Comparison of ENCODE assay signal across 8 cellular contexts in genomic region chr10:31929986-31930675, GRCh38. TPM values are rescaled to one million over a fixed set of nuclear protein-coding genes. Genes with fewer than 3 reads are reported as not detected.
DNase-seq lines count a peak whose midpoint lies in the region; ATAC-seq and TF ChIP-seq lines count a peak whose summit lies in the region.

No MANE protein-coding gene starts in this region.

- ATAC-seq in HG02759 (IDR thresholded peaks at IDR 0.05; ENCODE audit: unreplicated experiment) = peak; percentile 28

- no peaks in the 10 kb centered on the region for H3K27me3 ChIP-seq in SU-DHL-6 (ENCODE audit: low read length)
- H3K27me3 ChIP-seq in endocrine pancreas (ENCODE audit: control insufficient read depth, insufficient read depth, low read length) = no peaks in the 10 kb centered on the region
- H3K27me3 ChIP-seq in neuronal stem cell (ENCODE audit: control insufficient read depth in 3 of 3, insufficient read depth in 3 of 3, low read depth in 1 of 3, low read length in 3 of 3) = no peaks in the 10 kb centered on the region

- H2BK12ac ChIP-seq in neuronal stem cell (ENCODE audit: low read length) = no peak overlapping the region

- peaks cover 6% of the 10 kb centered on the region for H3K4me1 ChIP-seq in endocrine pancreas (ENCODE audit: control insufficient read depth, insufficient read depth, low read length)
- peaks cover 4 to 14% of the 10 kb centered on the region in 2 donors for H3K4me1 ChIP-seq in neuronal stem cell (ENCODE audit: control insufficient read depth in 2 of 2, insufficient read depth in 1 of 2, low read depth in 1 of 2, low read length in 2 of 2)

- no peak overlapping the region for H3K18ac ChIP-seq in neuronal stem cell (ENCODE audit: low read length)

- peak overlapping the region; percentile 89 for H3K4me3 Mint-ChIP-seq in activated CD4-positive, alpha-beta T cell treated with anti-CD3 and anti-CD28 coated beads, Interleukin-2, amount 10 ng/mL, durations not matched to agents 24 days and 14 days

- no CpG with 5 or more reads among the region's 11 CpGs for WGBS in neuronal stem cell (ENCODE audit: extremely low coverage in 2 of 2, insufficient read length in 2 of 2, insufficient replicate concordance in 1 of 2), 2 donors

- H3K4me3 ChIP-seq in SU-DHL-6 (ENCODE audit: insufficient read depth, low read length, poor library complexity, severe bottlenecking) (peak overlapping the region; percentile 80), endocrine pancreas (ENCODE audit: control insufficient read depth, insufficient read depth, low read length) (peak overlapping the region; percentile 84), neuronal stem cell (ENCODE audit: low read length in 2 of 2) (peak overlapping the region in 1 of 2 donors; percentile 88)

- no peak overlapping the region for H2AK5ac ChIP-seq in neuronal stem cell (ENCODE audit: low read depth, low read length)

- no peak overlapping the region for H4K91ac ChIP-seq in neuronal stem cell (ENCODE audit: low read depth, low read length, poor library complexity)

- 0 out of 2 replicates have a peak, but pooled peaks cover 14% of the 10 kb centered on the region for H4K20me1 ChIP-seq in SU-DHL-6 (ENCODE audit: low read depth, low read length)

- peak overlapping the region; percentile 76 for H3K9ac ChIP-seq in SU-DHL-6 (ENCODE audit: low read length)
- peak overlapping the region; percentile 79 for H3K9ac ChIP-seq in endocrine pancreas (ENCODE audit: control insufficient read depth, insufficient read depth, low read length)
- H3K9ac ChIP-seq in neuronal stem cell (ENCODE audit: low read depth, low read length, poor library complexity) = no peak overlapping the region

- H3F3A ChIP-seq in SU-DHL-6 (ENCODE audit: insufficient read depth) = peaks cover 16% of the 10 kb centered on the region; the same call in 1 of the 2 replicates

- H3K4ac ChIP-seq in neuronal stem cell (ENCODE audit: low read length) = no peak overlapping the region

- no peak overlapping the region for H4K8ac ChIP-seq in neuronal stem cell (ENCODE audit: low read depth, low read length)

- no peak overlapping the region for H3K23ac ChIP-seq in neuronal stem cell (ENCODE audit: low read depth, low read length, poor library complexity)

- no peak for TF ChIP-seq CTCF in SU-DHL-6 (IDR thresholded peaks at IDR 0.05; ENCODE audit: insufficient read depth, low read length, poor library complexity, severe bottlenecking)

- H3K14ac ChIP-seq in neuronal stem cell (ENCODE audit: low read length) = no peak overlapping the region

- peaks cover 26% of the 10 kb centered on the region for H3K4me1 Mint-ChIP-seq in activated CD4-positive, alpha-beta T cell treated with anti-CD3 and anti-CD28 coated beads, Interleukin-2, amount 10 ng/mL, durations not matched to agents 24 days and 14 days

- no peak overlapping the region for H2BK5ac ChIP-seq in neuronal stem cell (ENCODE audit: low read length)

- H2AFZ ChIP-seq in SU-DHL-6 (ENCODE audit: low read depth, low read length, severe bottlenecking) = peak overlapping the region; percentile 68
- peak overlapping the region; percentile 99 for H2AFZ ChIP-seq in neuronal stem cell (ENCODE audit: low read length)

- H3K36me3 ChIP-seq in SU-DHL-6 (ENCODE audit: low read length) = no peaks in the 10 kb centered on the region
- no peaks in the 10 kb centered on the region for H3K36me3 ChIP-seq in endocrine pancreas (ENCODE audit: control insufficient read depth, insufficient read depth, low read length)
- no peaks in the 10 kb centered on the region for H3K36me3 ChIP-seq in neuronal stem cell (replicated peaks in 1 of 2; ENCODE audit: control insufficient read depth in 2 of 2, insufficient read depth in 2 of 2, low read length in 2 of 2)

- H3K36me3 Mint-ChIP-seq in activated CD4-positive, alpha-beta T cell treated with anti-CD3 and anti-CD28 coated beads, Interleukin-2, amount 10 ng/mL, durations not matched to agents 24 days and 14 days (ENCODE audit: low read depth) = no peaks in the 10 kb centered on the region

- H3K79me2 ChIP-seq in SU-DHL-6 (ENCODE audit: insufficient read depth, low read length) = peaks cover 22% of the 10 kb centered on the region

- H3K79me1 ChIP-seq in neuronal stem cell (ENCODE audit: low read depth, low read length) = peaks cover 4% of the 10 kb centered on the region

- H3K9me3 ChIP-seq in SU-DHL-6 (ENCODE audit: insufficient read depth, low read length) (no peaks in the 10 kb centered on the region), endocrine pancreas (ENCODE audit: control insufficient read depth, low read length) (no peaks in the 10 kb centered on the region), neuronal stem cell (replicated peaks in 1 of 2; ENCODE audit: control insufficient read depth in 2 of 2, insufficient read depth in 1 of 2, low read depth in 1 of 2, low read length in 2 of 2) (no peaks in the 10 kb centered on the region)

- H3K4me2 ChIP-seq in SU-DHL-6 (ENCODE audit: low read depth, low read length, poor library complexity, severe bottlenecking) (peak overlapping the region; percentile 86), neuronal stem cell (ENCODE audit: insufficient read depth, low read length, poor library complexity, severe bottlenecking) (no peak overlapping the region)

- peaks cover 7% of the 10 kb centered on the region for H3K27me3 Mint-ChIP-seq in activated CD4-positive, alpha-beta T cell treated with anti-CD3 and anti-CD28 coated beads, Interleukin-2, amount 10 ng/mL, durations not matched to agents 24 days and 14 days

- peak; percentile 79 for DNase-seq in activated CD4-positive, alpha-beta T cell treated with anti-CD3 and anti-CD28 coated beads, Interleukin-2, amount 10 ng/mL, durations not matched to agents 24 days and 14 days
- no peak for DNase-seq in activated CD4-positive, alpha-beta T cell treated with anti-CD3 and anti-CD28 coated beads for 48 hours
- DNase-seq in neuronal stem cell (ENCODE audit: low spot score) = no peak
- no peak for DNase-seq in NCI-H128 (lab: John Stamatoyannopoulos, UW; ENCODE audit: unreplicated experiment)
- DNase-seq in DMS153 treated with DMSO at 0.1 percent for 48 hours (lab: John Stamatoyannopoulos, UW; ENCODE audit: unreplicated experiment) = no peak

- H3K9me2 ChIP-seq in SU-DHL-6 (replicated peaks; ENCODE audit: insufficient read depth, low read length) = no peaks in the 10 kb centered on the region

- no peak overlapping the region for H2BK15ac ChIP-seq in neuronal stem cell (ENCODE audit: low read length)

- H2BK120ac ChIP-seq in neuronal stem cell (ENCODE audit: low read depth, low read length) = no peak overlapping the region

- no peaks in the 10 kb centered on the region for H3K9me3 Mint-ChIP-seq in activated CD4-positive, alpha-beta T cell treated with anti-CD3 and anti-CD28 coated beads, Interleukin-2, amount 10 ng/mL, durations not matched to agents 24 days and 14 days

- H3K27ac Mint-ChIP-seq in activated CD4-positive, alpha-beta T cell treated with anti-CD3 and anti-CD28 coated beads, Interleukin-2, amount 10 ng/mL, durations not matched to agents 24 days and 14 days = peak overlapping the region; percentile 63

- H3K27ac ChIP-seq in SU-DHL-6 (ENCODE audit: low read depth, low read length) (peak overlapping the region; percentile 7; the same call in 1 of the 2 replicates), neuronal stem cell (replicated peaks; ENCODE audit: low read length) (no peak overlapping the region)

- intact Hi-C loops in activated CD4-positive, alpha-beta T cell treated with anti-CD3 and anti-CD28 coated beads, Interleukin-2, amount 10 ng/mL, durations not matched to agents 24 days and 14 days (cut with micrococcal nuclease) = loop anchor here (1.0 to 10.0 kb wide), 8 partner anchors 9 to 1225 kb away; partner anchors contain the start of genes EPC1 and KIF5B

RNA-seq across cellular contexts. Expression of gene ARHGAP12, which starts 1.5 kb away (rescaled TPM):
- 3.6 and 3.7 TPM in 2 replicates for total RNA-seq in activated CD4-positive, alpha-beta T cell treated with anti-CD3 and anti-CD28 coated beads, Interleukin-2, amount 10 ng/mL, durations not matched to agents 24 days and 14 days
- polyA plus RNA-seq in neuronal stem cell (2013, experiment 1 of 2) = 19.5 TPM
- polyA plus RNA-seq in neuronal stem cell (2013, experiment 2 of 2) = 20.1 TPM
